ENCODE assay signal across 11 cellular contexts in the genomic region with DNA sequence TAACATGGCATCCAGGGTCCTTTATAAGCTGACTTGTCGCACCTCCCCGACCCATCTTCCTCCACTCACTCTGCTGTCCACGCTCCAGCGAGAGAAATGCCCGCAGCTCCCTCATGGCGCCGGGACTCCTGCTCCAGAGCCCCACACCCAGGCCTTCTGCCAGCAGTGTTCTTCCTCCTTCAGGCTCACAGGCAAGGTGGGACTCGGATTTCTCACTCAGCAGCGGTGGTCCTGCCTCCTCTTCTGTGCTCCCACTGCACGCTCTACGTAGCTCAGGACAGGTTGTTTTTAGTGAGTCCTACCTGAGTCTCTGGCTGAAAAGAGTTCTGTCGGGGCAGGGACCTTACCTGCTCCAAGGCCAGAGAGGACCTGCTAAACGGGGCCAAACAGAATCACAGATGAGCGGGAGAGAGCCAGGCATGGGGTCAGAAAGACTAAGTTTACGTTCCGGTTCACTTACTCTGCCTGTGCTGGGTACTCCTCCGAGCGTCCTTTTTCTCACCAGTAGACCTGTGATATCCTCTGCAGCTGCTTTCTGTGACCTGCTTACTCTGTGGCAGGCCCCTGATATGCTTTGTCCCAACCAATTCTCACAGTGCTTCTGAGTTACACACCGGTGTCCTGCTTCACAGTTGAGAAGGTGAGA.
DNase-seq lines count a peak whose midpoint lies in the region; ATAC-seq and TF ChIP-seq lines count a peak whose summit lies in the region.
"Had no signal": no experiment of that assay in that cellular context is flagged by ENCODE, and none has a peak within 500 bp of the region (broad histone marks: within the 10 kb centered on the region; RNA-seq: fewer than 3 reads in every experiment).

No MANE protein-coding gene starts in this region.

- H3K36me3 Mint-ChIP-seq in activated naive CD8-positive, alpha-beta T cell treated with anti-CD3 and anti-CD28 coated beads, Interleukin-2, amount 50 U/mL, for 24 hours (ENCODE audit: low read depth), result peaks cover 42% of the 10 kb centered on the region
- H3K36me3 Mint-ChIP-seq in stimulated activated naive B cell treated with anti-CD40 and anti-IgM and Interleukin-4, amounts not matched to agents 10 μg/mL and 1 μg/mL and 100 μg/mL, for 72 hours, result peaks cover 63 to 83% of the 10 kb centered on the region in 2 donors

- peak overlapping the region; percentile 67 for H3K27ac Mint-ChIP-seq in activated naive CD8-positive, alpha-beta T cell treated with anti-CD3 and anti-CD28 coated beads, Interleukin-2, amount 50 U/mL, for 24 hours
- H3K27ac Mint-ChIP-seq in stimulated activated naive B cell treated with anti-CD40 and anti-IgM and Interleukin-4, amounts not matched to agents 10 μg/mL and 1 μg/mL and 100 μg/mL, for 72 hours, result peak overlapping the region; percentile 97

- TF ChIP-seq POLR2A in GM19193 (IDR thresholded peaks at IDR 0.05; ENCODE audit: extremely low read depth, insufficient read depth, insufficient read length), result peak; percentile 34

- no peaks in the 10 kb centered on the region for H3K9me3 Mint-ChIP-seq in activated naive CD8-positive, alpha-beta T cell treated with anti-CD3 and anti-CD28 coated beads, Interleukin-2, amount 50 U/mL, for 24 hours
- H3K9me3 Mint-ChIP-seq in stimulated activated naive B cell treated with anti-CD40 and anti-IgM and Interleukin-4, amounts not matched to agents 10 μg/mL and 1 μg/mL and 100 μg/mL, for 72 hours, result no peaks in the 10 kb centered on the region

- no peaks in the 10 kb centered on the region for H3K27me3 Mint-ChIP-seq in activated naive CD8-positive, alpha-beta T cell treated with anti-CD3 and anti-CD28 coated beads, Interleukin-2, amount 50 U/mL, for 24 hours
- no peaks in the 10 kb centered on the region for H3K27me3 Mint-ChIP-seq in stimulated activated naive B cell treated with anti-CD40 and anti-IgM and Interleukin-4, amounts not matched to agents 10 μg/mL and 1 μg/mL and 100 μg/mL, for 72 hours

- no peak for DNase-seq in activated naive CD8-positive, alpha-beta T cell treated with anti-CD3 and anti-CD28 coated beads, Interleukin-2, amount 50 U/mL, for 24 hours
- DNase-seq in stimulated activated naive B cell treated with anti-CD40 and anti-IgM and Interleukin-4, amounts not matched to agents 10 μg/mL and 1 μg/mL and 100 μg/mL, for 72 hours, result no peak
- DNase-seq in T1000 (lab: John Stamatoyannopoulos, UW) (no peak), midbrain (lab: John Stamatoyannopoulos, UW) (no peak), OCI-M2 (lab: John Stamatoyannopoulos, UW; ENCODE audit: unreplicated experiment) (no peak)
- DNase-seq: activated T-cell treated with anti-CD3 and anti-CD28 coated beads, Interleukin-2, amount 50 U/mL, for 1 hour; effector CD8-positive, alpha-beta T cell; NCI-H1417; stimulated activated naive CD4-positive, alpha-beta T cell treated with Interleukin-2 at 50 U/mL for 16 hours had no signal

- H3K4me1 Mint-ChIP-seq in activated naive CD8-positive, alpha-beta T cell treated with anti-CD3 and anti-CD28 coated beads, Interleukin-2, amount 50 U/mL, for 24 hours, result peaks cover 52% of the 10 kb centered on the region
- H3K4me1 Mint-ChIP-seq in stimulated activated naive B cell treated with anti-CD40 and anti-IgM and Interleukin-4, amounts not matched to agents 10 μg/mL and 1 μg/mL and 100 μg/mL, for 72 hours, result peaks cover 59 to 65% of the 10 kb centered on the region in 2 donors

- H3K4me3 Mint-ChIP-seq in activated naive CD8-positive, alpha-beta T cell treated with anti-CD3 and anti-CD28 coated beads, Interleukin-2, amount 50 U/mL, for 24 hours, result no peak overlapping the region
- H3K4me3 Mint-ChIP-seq in stimulated activated naive B cell treated with anti-CD40 and anti-IgM and Interleukin-4, amounts not matched to agents 10 μg/mL and 1 μg/mL and 100 μg/mL, for 72 hours, result peak overlapping the region; percentile 41 to 43

- ATAC-seq in HG03066 (IDR thresholded peaks at IDR 0.05; ENCODE audit: low read depth, unreplicated experiment), result peak; percentile 40
- no peak for ATAC-seq in activated naive CD8-positive, alpha-beta T cell treated with anti-CD3 and anti-CD28 coated beads, Interleukin-2, amount 50 U/mL, for 24 hours
- no peak for ATAC-seq in stimulated activated naive B cell treated with anti-CD40 and anti-IgM and Interleukin-4, amounts not matched to agents 10 μg/mL and 1 μg/mL and 100 μg/mL, for 72 hours (replicated peaks)
